In genomic region chr3:50350527-50351317, GRCh38 we compare ENCODE assay signal across 8 cellular contexts. TPM values are rescaled to one million over a fixed set of nuclear protein-coding genes. Genes with fewer than 3 reads are reported as not detected.
DNase-seq lines count a peak whose midpoint lies in the region; ATAC-seq, FAIRE-seq and TF ChIP-seq lines count a peak whose summit lies in the region.

CYB561D2 (plus strand) TSS chr3:50350862; CDS start chr3:50351434, 572 bp downstream.
NPRL2 (minus strand) TSS chr3:50350775; CDS start chr3:50350652, 123 bp downstream.

- DNase-seq in NCI-H2029 (lab: John Stamatoyannopoulos, UW) (peak; percentile 71), ascending aorta (ENCODE audit: low spot score in 2 of 2) (peak; percentile 89 to 98), right atrium auricular region (ENCODE audit: low spot score) (peak; percentile 97), pulmonary artery endothelial cell (ENCODE audit: low read depth, low spot score) (peak; percentile 72), urothelium cell line (ENCODE audit: low spot score) (peak; percentile 98)
- DNase-seq in T-helper 2 cell treated with Interferon-gamma antibody and Interleukin-4, amounts not matched to agents 5 μg/mL and 100 μg/mL, for 36 hours (ENCODE audit: low spot score) = peak; percentile 99

- H3K9me3 Mint-ChIP-seq in T-helper 2 cell treated with Interferon-gamma antibody and Interleukin-4, amounts not matched to agents 5 μg/mL and 100 μg/mL, for 36 hours = no peaks in the 10 kb centered on the region

- TF ChIP-seq POLR2A in GM18505 (IDR thresholded peaks at IDR 0.05; ENCODE audit: borderline replicate concordance, extremely low read depth, insufficient read depth, insufficient read length) = peak; percentile 95

- no peak for TF ChIP-seq CTCF in ascending aorta (IDR thresholded peaks at IDR 0.05)
- TF ChIP-seq CTCF in right atrium auricular region (IDR thresholded peaks at IDR 0.05) = peak in 1 of 2 donors; percentile 5

- intact Hi-C loops in ascending aorta (cut with DNase I) = loop anchor here (1.0 to 5.0 kb wide), 2 partner anchors 9 to 252 kb away; partner anchors contain the start of gene TMEM115

- H3K27ac ChIP-seq in ascending aorta = peak within 1 kb of the TSS; percentile 89 to 93
- H3K27ac ChIP-seq in right atrium auricular region = peak within 1 kb of the TSS; percentile 86 to 88

- peak within 1 kb of the TSS; percentile 97 for H3K27ac Mint-ChIP-seq in T-helper 2 cell treated with Interferon-gamma antibody and Interleukin-4, amounts not matched to agents 5 μg/mL and 100 μg/mL, for 36 hours

- H3K9me3 ChIP-seq in ascending aorta (no peaks in the 10 kb centered on the region), right atrium auricular region (no peaks in the 10 kb centered on the region)

- no peaks in the 10 kb centered on the region for H3K27me3 Mint-ChIP-seq in T-helper 2 cell treated with Interferon-gamma antibody and Interleukin-4, amounts not matched to agents 5 μg/mL and 100 μg/mL, for 36 hours (ENCODE audit: low read depth)

- H3K4me3 ChIP-seq in ascending aorta (peak within 1 kb of the TSS; percentile 63 to 76), right atrium auricular region (peak within 1 kb of the TSS; percentile 71 to 72)

- FAIRE-seq in urothelium cell line (lab: Jason Lieb, UNC) = peak; percentile 97

- H3K4me1 Mint-ChIP-seq in T-helper 2 cell treated with Interferon-gamma antibody and Interleukin-4, amounts not matched to agents 5 μg/mL and 100 μg/mL, for 36 hours (ENCODE audit: low read depth) = peaks cover 46% of the 10 kb centered on the region

- no peaks in the 10 kb centered on the region for H3K27me3 ChIP-seq in ascending aorta
- no peaks in the 10 kb centered on the region for H3K27me3 ChIP-seq in right atrium auricular region

- peak within 1 kb of the TSS; percentile 93 for H3K4me3 Mint-ChIP-seq in T-helper 2 cell treated with Interferon-gamma antibody and Interleukin-4, amounts not matched to agents 5 μg/mL and 100 μg/mL, for 36 hours

- H3K36me3 ChIP-seq in ascending aorta (peaks cover 18 to 40% of the 10 kb centered on the region in 2 donors), right atrium auricular region (peaks cover 39% of the 10 kb centered on the region)

- H3K36me3 Mint-ChIP-seq in T-helper 2 cell treated with Interferon-gamma antibody and Interleukin-4, amounts not matched to agents 5 μg/mL and 100 μg/mL, for 36 hours (ENCODE audit: low read depth) = peaks cover 44% of the 10 kb centered on the region

- peak; percentile 78 for ATAC-seq in GM18505 (IDR thresholded peaks at IDR 0.05; ENCODE audit: unreplicated experiment)
- peak; percentile 79 for ATAC-seq in HG02970 (IDR thresholded peaks at IDR 0.05; ENCODE audit: low FRiP score, unreplicated experiment)

- peaks cover 14 to 22% of the 10 kb centered on the region in 2 donors for H3K4me1 ChIP-seq in ascending aorta
- peaks cover 0 to 56% of the 10 kb centered on the region in 2 donors for H3K4me1 ChIP-seq in right atrium auricular region

RNA-seq across cellular contexts. Expression of gene CYB561D2, which starts in this region (rescaled TPM):
- 20.2 TPM for total RNA-seq in ascending aorta
- total RNA-seq in right atrium auricular region = 10 to 100 TPM; 11.7 to 11.9 TPM
- 19.1 and 26.3 TPM in 2 replicates for total RNA-seq in pulmonary artery endothelial cell

RNA-seq across cellular contexts. Expression of gene NPRL2, which starts in this region (rescaled TPM):
- total RNA-seq in ascending aorta (37.8 TPM), right atrium auricular region (10 to 100 TPM; 12.5 to 20.3 TPM), pulmonary artery endothelial cell (19.9 and 20.1 TPM in 2 replicates)

Comparison
In these comparisons a context has a peak if more than half of its experiments do, and no peak if none do; other contexts are left out.
1. Peak in every context shown above with its lines: DNase-seq, ATAC-seq, H3K4me3 ChIP-seq and H3K27ac ChIP-seq.